1 cellular context compared by ENCODE assay signal in the genomic region with DNA sequence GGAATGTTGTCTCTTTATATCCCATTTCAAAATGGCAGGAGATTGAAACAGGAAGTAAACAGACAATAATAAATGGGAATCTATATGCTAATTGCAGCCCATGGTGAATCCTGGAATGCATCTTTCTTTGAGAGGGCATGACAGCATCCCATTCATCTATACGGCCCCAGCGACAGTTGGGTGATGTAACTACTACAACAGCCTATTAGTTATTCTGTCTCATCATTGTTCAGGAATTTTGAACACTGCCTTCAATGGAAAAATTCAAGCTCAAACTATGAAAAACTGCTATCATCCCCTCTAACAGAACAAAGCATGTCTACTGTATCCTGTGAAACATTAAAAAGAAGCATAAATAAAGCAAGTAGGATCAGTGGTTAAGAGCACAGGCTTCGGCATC.
A peak's percentile ranks its signal among the peaks of the same experiment; 100 is the strongest.
TF ChIP-seq lines count a peak whose summit lies in the region.

No MANE protein-coding gene starts in this region.

TF ChIP-seq in IMR-90, 13 proteins besides CTCF, POLR2A, EP300 and RAD21:
- TF ChIP-seq ELK1 (IDR thresholded peaks at IDR 0.05; ENCODE audit: borderline replicate concordance, low read depth, low read length) = no peak
- TF ChIP-seq CEBPB (IDR thresholded peaks at IDR 0.05; ENCODE audit: low read depth, low read length) = peak; percentile 33; the same call in 1 of the 2 replicates
